Comparison of ENCODE assay signal across 7 cellular contexts in genomic region chr11:117819096-117820040, GRCh38. TPM values are rescaled to one million over a fixed set of nuclear protein-coding genes. Genes with fewer than 3 reads are reported as not detected.
DNase-seq lines count a peak whose midpoint lies in the region; ATAC-seq, FAIRE-seq and TF ChIP-seq lines count a peak whose summit lies in the region.

No MANE protein-coding gene starts in this region.

- H3K9me2 ChIP-seq in DOHH2 (replicated peaks; ENCODE audit: control insufficient read depth, low read length): no peaks in the 10 kb centered on the region

- no peak overlapping the region for H3K4me3 ChIP-seq in DOHH2 (ENCODE audit: low read length)

- H3K4me3 Mint-ChIP-seq in effector memory CD8-positive, alpha-beta T cell: no peak overlapping the region

- no peaks in the 10 kb centered on the region for H3F3A ChIP-seq in DOHH2 (ENCODE audit: control insufficient read depth, insufficient read depth)

- peaks cover 35% of the 10 kb centered on the region for H3K4me1 ChIP-seq in DOHH2 (ENCODE audit: control insufficient read depth, low read length)

- peak overlapping the region; percentile 86 to 92 for H3K27ac Mint-ChIP-seq in effector memory CD8-positive, alpha-beta T cell

- peak; percentile 66 for TF ChIP-seq RAD21 in Ishikawa (IDR thresholded peaks at IDR 0.05; ENCODE audit: low read depth)

- no peaks in the 10 kb centered on the region for H3K79me2 ChIP-seq in DOHH2 (ENCODE audit: control insufficient read depth, low read length)

- H3K36me3 ChIP-seq in DOHH2 (ENCODE audit: control insufficient read depth, low read length): no peaks in the 10 kb centered on the region

- no peak for ATAC-seq in effector memory CD8-positive, alpha-beta T cell (replicated peaks)
- no peak for ATAC-seq in GM21381 (IDR thresholded peaks at IDR 0.05; ENCODE audit: unreplicated experiment)
- ATAC-seq in HG03280 (IDR thresholded peaks at IDR 0.05; ENCODE audit: unreplicated experiment): no peak

- no peak overlapping the region for H3K27ac ChIP-seq in DOHH2 (ENCODE audit: low read depth, low read length)

- no peak for FAIRE-seq in RCC 7860 (lab: Jason Lieb, UNC)

- DNase-seq in RCC 7860 (ENCODE audit: low spot score) (peak; percentile 55), myocyte (ENCODE audit: low read depth) (peak; percentile 68)
- no peak for DNase-seq in effector memory CD8-positive, alpha-beta T cell

- TF ChIP-seq CTCF in DOHH2 (IDR thresholded peaks at IDR 0.05; ENCODE audit: low read depth, low read length, poor library complexity, severe bottlenecking): peak; percentile 60

- peaks cover 11% of the 10 kb centered on the region for H3K36me3 Mint-ChIP-seq in effector memory CD8-positive, alpha-beta T cell (ENCODE audit: insufficient read depth)

- H4K20me1 ChIP-seq in DOHH2 (ENCODE audit: control insufficient read depth, insufficient read depth, low read depth, low read length): no peaks in the 10 kb centered on the region

- H3K4me1 Mint-ChIP-seq in effector memory CD8-positive, alpha-beta T cell (ENCODE audit: low read depth in 2 of 2): peaks cover 44 to 50% of the 10 kb centered on the region in 2 donors

- peaks cover 4% of the 10 kb centered on the region for H3K27me3 ChIP-seq in DOHH2 (ENCODE audit: control insufficient read depth, low read length)

- H3K9me3 ChIP-seq in DOHH2 (ENCODE audit: control insufficient read depth, insufficient read depth, low read length): no peaks in the 10 kb centered on the region

- H3K27me3 Mint-ChIP-seq in effector memory CD8-positive, alpha-beta T cell: no peaks in the 10 kb centered on the region

- no peak for TF ChIP-seq EP300 in Ishikawa (IDR thresholded peaks at IDR 0.05; ENCODE audit: borderline replicate concordance)

- H3K4me2 ChIP-seq in DOHH2 (ENCODE audit: low read length): no peak overlapping the region

- no peaks in the 10 kb centered on the region for H3K9me3 Mint-ChIP-seq in effector memory CD8-positive, alpha-beta T cell

TF ChIP-seq in Ishikawa, 13 proteins besides CTCF, POLR2A, EP300 and RAD21:
- no peak for TF ChIP-seq ZBTB7A (IDR thresholded peaks at IDR 0.05; ENCODE audit: low read depth)
- no peak for TF ChIP-seq TCF12 (IDR thresholded peaks at IDR 0.05; ENCODE audit: low read depth)
- no peak for TF ChIP-seq CREB1 (IDR thresholded peaks at IDR 0.05; ENCODE audit: low read depth)

RNA-seq across cellular contexts. Expression of gene FXYD2, which starts 5.2 kb away (rescaled TPM):
- not detected in 2 replicates for total RNA-seq in myocyte
- not detected for polyA plus RNA-seq in myocyte (2012)

RNA-seq across cellular contexts. Expression of gene DSCAML1, which starts 22.4 kb away (rescaled TPM):
- not detected in 2 replicates for total RNA-seq in myocyte
- polyA plus RNA-seq in myocyte (2012): not detected

RNA-seq across cellular contexts. Expression of gene FXYD6, which starts 57.1 kb away (rescaled TPM):
- 1.7 and 3.1 TPM in 2 replicates for total RNA-seq in myocyte
- 3.5 TPM for polyA plus RNA-seq in myocyte (2012)

Comparison
In these comparisons a context has a peak if more than half of its experiments do, and no peak if none do; other contexts are left out.
1. DNase-seq: peak in RCC 7860 (single experiment) and myocyte (single experiment); none in effector memory CD8-positive, alpha-beta T cell (0 of 3).